In genomic region chr2:73292906-73293533, GRCh38 we compare ENCODE assay signal across 9 cellular contexts. TPM values are rescaled to one million over a fixed set of nuclear protein-coding genes. Genes with fewer than 3 reads are reported as not detected.
DNase-seq lines count a peak whose midpoint lies in the region; ATAC-seq and TF ChIP-seq lines count a peak whose summit lies in the region.
"Had no signal": no experiment of that assay in that cellular context is flagged by ENCODE, and none has a peak within 500 bp of the region (broad histone marks: within the 10 kb centered on the region; RNA-seq: fewer than 3 reads in every experiment).

No MANE protein-coding gene starts in this region.

- no peak for TF ChIP-seq CTCF in parathyroid adenoma (IDR thresholded peaks at IDR 0.05)

- peaks cover 2% of the 10 kb centered on the region; the same call in 1 of the 2 replicates for H3K9me3 ChIP-seq in SJSA1 (replicated peaks)
- no peaks in the 10 kb centered on the region for H3K9me3 ChIP-seq in endocrine pancreas (ENCODE audit: control insufficient read depth, low read length)
- H3K9me3 ChIP-seq in parathyroid adenoma (ENCODE audit: control insufficient read depth, low read length): no peaks in the 10 kb centered on the region

- ATAC-seq in GM19328 (IDR thresholded peaks at IDR 0.05; ENCODE audit: unreplicated experiment): no peak
- no peak for ATAC-seq in HG02610 (IDR thresholded peaks at IDR 0.05; ENCODE audit: unreplicated experiment)

- H3K27ac ChIP-seq in SJSA1 (no peak overlapping the region), parathyroid adenoma (no peak overlapping the region)

- H3K4me1 ChIP-seq in SJSA1 (replicated peaks) (peaks cover 19% of the 10 kb centered on the region), endocrine pancreas (ENCODE audit: control insufficient read depth, insufficient read depth, low read length) (peaks cover 4% of the 10 kb centered on the region), parathyroid adenoma (no peaks in the 10 kb centered on the region)

- peak; percentile 33 for DNase-seq in activated CD4-positive, CD25-positive, alpha-beta regulatory T cell treated with anti-CD3 and anti-CD28 coated beads, Interleukin-2, amount 50 U/mL, for 72 hours
- DNase-seq in activated CD4-positive, CD25-positive, alpha-beta regulatory T cell (lab: John Stamatoyannopoulos, UW): no peak
- DNase-seq in SJSA1 (ENCODE audit: low read depth in 1 of 2, low spot score in 2 of 2) (no peak), SHP77 treated with DMSO at 0.1 percent for 48 hours (lab: John Stamatoyannopoulos, UW) (no peak)
- DNase-seq: DND-41 had no signal

- H3K4me2 ChIP-seq in parathyroid adenoma (ENCODE audit: low read length): peak overlapping the region; percentile 70

- H3K9ac ChIP-seq in endocrine pancreas (ENCODE audit: control insufficient read depth, insufficient read depth, low read length) (peak overlapping the region; percentile 88), parathyroid adenoma (no peak overlapping the region)

- H2AFZ ChIP-seq in parathyroid adenoma: peak overlapping the region; percentile 77

- H3K27me3 ChIP-seq in SJSA1 (replicated peaks) (peaks cover 96% of the 10 kb centered on the region), endocrine pancreas (ENCODE audit: control insufficient read depth, insufficient read depth, low read length) (no peaks in the 10 kb centered on the region), parathyroid adenoma (ENCODE audit: control insufficient read depth, insufficient read depth, low read length) (peaks cover 19% of the 10 kb centered on the region)

- H3K4me3 ChIP-seq in SJSA1 (peak overlapping the region; percentile 35), endocrine pancreas (ENCODE audit: control insufficient read depth, insufficient read depth, low read length) (no peak overlapping the region), parathyroid adenoma (ENCODE audit: low read depth, low read length) (peak overlapping the region; percentile 37)

- no peaks in the 10 kb centered on the region for H3K79me2 ChIP-seq in parathyroid adenoma

- H3K36me3 ChIP-seq in SJSA1: no peaks in the 10 kb centered on the region
- H3K36me3 ChIP-seq in endocrine pancreas (ENCODE audit: control insufficient read depth, insufficient read depth, low read length): no peaks in the 10 kb centered on the region
- H3K36me3 ChIP-seq in parathyroid adenoma (ENCODE audit: control insufficient read depth, insufficient read depth, low read length): no peaks in the 10 kb centered on the region

RNA-seq across cellular contexts. Expression of gene EGR4, which starts 0.3 kb away (rescaled TPM):
- total RNA-seq in SJSA1 (2014; rRNA removed; shearing (Covaris generic)): not detected in 2 replicates

RNA-seq across cellular contexts. Expression of gene FBXO41, which starts 8.7 kb away (rescaled TPM):
- 0.05 and 0.72 TPM in 2 replicates for total RNA-seq in SJSA1 (2014; rRNA removed; shearing (Covaris generic))

RNA-seq across cellular contexts. Expression of gene CCT7, which starts 58.9 kb away (rescaled TPM):
- total RNA-seq in SJSA1 (2014; rRNA removed; shearing (Covaris generic)): 570 and 815 TPM in 2 replicates

RNA-seq across cellular contexts. Expression of gene PRADC1, which starts 60.0 kb away (rescaled TPM):
- total RNA-seq in SJSA1 (2014; rRNA removed; shearing (Covaris generic)): 42.0 and 45.8 TPM in 2 replicates
